Comparison of ENCODE assay signal across 8 cellular contexts in genomic region chr16:21820028-21820907, GRCh38. TPM values are rescaled to one million over a fixed set of nuclear protein-coding genes. Genes with fewer than 3 reads are reported as not detected.
DNase-seq lines count a peak whose midpoint lies in the region; ATAC-seq and TF ChIP-seq lines count a peak whose summit lies in the region.
"Not testable (repeated sequence)": the region's sequence is repeated elsewhere in the genome, so short reads cannot be mapped to it uniquely, and the experiment has no call there.

No MANE protein-coding gene starts in this region.

- peaks cover 12% of the 10 kb centered on the region for H3K36me3 Mint-ChIP-seq in activated CD4-positive, alpha-beta T cell treated with anti-CD3 and anti-CD28 coated beads, Interleukin-2, amount 10 ng/mL, durations not matched to agents 24 days and 14 days (ENCODE audit: low read depth)

- H3K27ac ChIP-seq in coronary artery: peak overlapping the region; percentile 57 to 90

- peak overlapping the region; percentile 96 for H3K4me3 Mint-ChIP-seq in activated CD4-positive, alpha-beta T cell treated with anti-CD3 and anti-CD28 coated beads, Interleukin-2, amount 10 ng/mL, durations not matched to agents 24 days and 14 days

- H3K27ac Mint-ChIP-seq in activated CD4-positive, alpha-beta T cell treated with anti-CD3 and anti-CD28 coated beads, Interleukin-2, amount 10 ng/mL, durations not matched to agents 24 days and 14 days: peak overlapping the region; percentile 97

- TF ChIP-seq CTCF in AG10803 (conservative IDR thresholded peaks at IDR 0.05; ENCODE audit: low read length); coronary artery (IDR thresholded peaks at IDR 0.05): not testable (repeated sequence)

- H3K9me3 Mint-ChIP-seq in activated CD4-positive, alpha-beta T cell treated with anti-CD3 and anti-CD28 coated beads, Interleukin-2, amount 10 ng/mL, durations not matched to agents 24 days and 14 days: not testable (repeated sequence)

- peak; percentile 70 for DNase-seq in AG10803 (ENCODE audit: low read depth)
- peak; percentile 71 for DNase-seq in NCI-H446 treated with DMSO at 0.1 percent for 48 hours (lab: John Stamatoyannopoulos, UW)
- peak; percentile 90 for DNase-seq in activated CD4-positive, alpha-beta T cell treated with anti-CD3 and anti-CD28 coated beads, Interleukin-2, amount 10 ng/mL, durations not matched to agents 24 days and 14 days
- DNase-seq in coronary artery (ENCODE audit: low spot score): peak; percentile 78
- peak; percentile 76 for DNase-seq in left lobe of liver (ENCODE audit: low spot score)
- peak; percentile 83 for DNase-seq in stimulated activated CD4-positive, alpha-beta T cell treated with anti-CD3 and anti-CD28 coated beads, Interleukin-15, amount 100 ng/mL, for 24 hours

- H3K27me3 Mint-ChIP-seq in activated CD4-positive, alpha-beta T cell treated with anti-CD3 and anti-CD28 coated beads, Interleukin-2, amount 10 ng/mL, durations not matched to agents 24 days and 14 days: not testable (repeated sequence)

- intact Hi-C loops in activated CD4-positive, alpha-beta T cell treated with anti-CD3 and anti-CD28 coated beads, Interleukin-2, amount 10 ng/mL, durations not matched to agents 24 days and 14 days (cut with micrococcal nuclease): not testable (repeated sequence)

- H3K4me3 ChIP-seq in AG10803 (ENCODE audit: low read length): peak overlapping the region; percentile 73
- peak overlapping the region; percentile 82 for H3K4me3 ChIP-seq in coronary artery

- H3K4me1 Mint-ChIP-seq in activated CD4-positive, alpha-beta T cell treated with anti-CD3 and anti-CD28 coated beads, Interleukin-2, amount 10 ng/mL, durations not matched to agents 24 days and 14 days: peaks cover 16% of the 10 kb centered on the region

- ATAC-seq in GM19043 (IDR thresholded peaks at IDR 0.05; ENCODE audit: low read depth, unreplicated experiment) (peak; percentile 82), HG03354 (IDR thresholded peaks at IDR 0.05; ENCODE audit: poor library complexity, severe bottlenecking, unreplicated experiment) (peak; percentile 95), left lobe of liver (peak; percentile 93)

RNA-seq across cellular contexts. Expression of gene NPIPB4, which starts 37.3 kb away (rescaled TPM):
- total RNA-seq in activated CD4-positive, alpha-beta T cell treated with anti-CD3 and anti-CD28 coated beads, Interleukin-2, amount 10 ng/mL, durations not matched to agents 24 days and 14 days: 202 and 221 TPM in 2 replicates
- 58.3 TPM for total RNA-seq in left lobe of liver

Comparison
In these comparisons a context has a peak if more than half of its experiments do, and no peak if none do; other contexts are left out.
1. Peak in every context shown above with its lines: DNase-seq, ATAC-seq, H3K4me3 ChIP-seq and H3K27ac ChIP-seq.